Comparison of ENCODE assay signal across 8 cellular contexts in genomic region chr2:168758970-168759820, GRCh38. TPM values are rescaled to one million over a fixed set of nuclear protein-coding genes. Genes with fewer than 3 reads are reported as not detected.
DNase-seq lines count a peak whose midpoint lies in the region; ATAC-seq and TF ChIP-seq lines count a peak whose summit lies in the region.

No MANE protein-coding gene starts in this region.

- H3K36me3 ChIP-seq in RWPE2 (ENCODE audit: low read depth) (no peaks in the 10 kb centered on the region), suprapubic skin (peaks cover 3% of the 10 kb centered on the region)

- TF ChIP-seq CTCF in RWPE2 (IDR thresholded peaks at IDR 0.05; ENCODE audit: poor library complexity, severe bottlenecking) = peak; percentile 74
- peak in 55 of 56 donors; percentile 24 to 75 (median 59) for TF ChIP-seq CTCF in dorsolateral prefrontal cortex (IDR thresholded peaks at IDR 0.05 in 54 of 56, conservative IDR thresholded peaks at IDR 0.05 in 2 of 56; ENCODE audit: low read depth in 1 of 56, partially characterized antibody in 56 of 56)
- TF ChIP-seq CTCF in mesothelial cell of epicardium (IDR thresholded peaks at IDR 0.05; ENCODE audit: unreplicated experiment) = peak; percentile 38
- peak in 1 of 2 donors; percentile 29 for TF ChIP-seq CTCF in suprapubic skin (IDR thresholded peaks at IDR 0.05)

- H3K4me1 Mint-ChIP-seq in mesothelial cell of epicardium = peaks cover 8% of the 10 kb centered on the region

- no peak for TF ChIP-seq POLR2A in suprapubic skin (IDR thresholded peaks at IDR 0.05)

- DNase-seq in stimulated activated CD4-positive, alpha-beta T cell treated with anti-CD3 and anti-CD28 coated beads, Interleukin-15, amount 100 ng/mL, for 24 hours = peak; percentile 16
- DNase-seq in stimulated activated CD4-positive, alpha-beta T cell treated with anti-CD3 and anti-CD28 coated beads, Interleukin-12 subunit alpha, Interleukin-12 subunit beta, amount 100 ng/mL, for 4 hours = no peak
- DNase-seq in Kasumi-1 (lab: John Stamatoyannopoulos, UW) = peak; percentile 83 to 85
- no peak for DNase-seq in RWPE2 (ENCODE audit: low spot score)
- no peak for DNase-seq in dorsolateral prefrontal cortex
- DNase-seq in mesothelial cell of epicardium (ENCODE audit: low spot score in 2 of 2, unreplicated experiment in 2 of 2) = no peak
- DNase-seq in suprapubic skin (ENCODE audit: low spot score in 2 of 2) = no peak

- peak; percentile 76 for ATAC-seq in GM21786 (IDR thresholded peaks at IDR 0.05; ENCODE audit: unreplicated experiment)
- peak; percentile 83 for ATAC-seq in RWPE2 (ENCODE audit: low read depth)

- no peaks in the 10 kb centered on the region for H3K27me3 Mint-ChIP-seq in mesothelial cell of epicardium (ENCODE audit: low read depth)

- H3K4me1 ChIP-seq in RWPE2 (ENCODE audit: insufficient read depth, poor library complexity, severe bottlenecking) (no peaks in the 10 kb centered on the region), suprapubic skin (no peaks in the 10 kb centered on the region)

- no peaks in the 10 kb centered on the region for H3K9me3 Mint-ChIP-seq in mesothelial cell of epicardium

- H3K4me3 ChIP-seq in RWPE2 (ENCODE audit: severe bottlenecking) (no peak overlapping the region), dorsolateral prefrontal cortex (no peak overlapping the region), suprapubic skin (no peak overlapping the region)

- no peak overlapping the region for H3K4me3 Mint-ChIP-seq in mesothelial cell of epicardium

- no peak for TF ChIP-seq EP300 in suprapubic skin (IDR thresholded peaks at IDR 0.05)

- H3K27ac ChIP-seq in RWPE2 (ENCODE audit: poor library complexity, severe bottlenecking) (no peak overlapping the region), dorsolateral prefrontal cortex (no peak overlapping the region), suprapubic skin (no peak overlapping the region)

- intact Hi-C loops in dorsolateral prefrontal cortex (cut with DNase I) = loop anchor here in 1 of 2 donors (5.0 kb wide), 1 partner anchor 412 kb away; no protein-coding TSS in a partner anchor

- 21% methylated on average over 3 of the region's 3 CpGs for WGBS in suprapubic skin

- H3K27ac Mint-ChIP-seq in mesothelial cell of epicardium = no peak overlapping the region

- H3K9me3 ChIP-seq in RWPE2 (ENCODE audit: severe bottlenecking) (no peaks in the 10 kb centered on the region), suprapubic skin (no peaks in the 10 kb centered on the region)

- no peaks in the 10 kb centered on the region for H3K27me3 ChIP-seq in RWPE2 (ENCODE audit: insufficient read depth, poor library complexity, severe bottlenecking)
- no peaks in the 10 kb centered on the region for H3K27me3 ChIP-seq in dorsolateral prefrontal cortex
- no peaks in the 10 kb centered on the region for H3K27me3 ChIP-seq in suprapubic skin

- H3K36me3 Mint-ChIP-seq in mesothelial cell of epicardium = peaks cover 16% of the 10 kb centered on the region

RNA-seq across cellular contexts. Expression of gene NOSTRIN, which starts 43.2 kb away (rescaled TPM):
- 10 to 100 TPM in 41 of 120 experiments, 1 to 10 TPM in 79; 1.5 to 28.3 (median 8.8) TPM for total RNA-seq in dorsolateral prefrontal cortex
- 0.90 to 1.0 TPM (median 0.98 TPM) in 3 replicates for total RNA-seq in mesothelial cell of epicardium
- total RNA-seq in suprapubic skin = 10 to 100 TPM in 2 of 4 donors, 1 to 10 TPM in 2; 7.1 to 38.2 (median 9.0) TPM

Comparison
In these comparisons a context has a peak if more than half of its experiments do, and no peak if none do; other contexts are left out.
1. DNase-seq: peak in stimulated activated CD4-positive, alpha-beta T cell treated with anti-CD3 and anti-CD28 coated beads, Interleukin-15, amount 100 ng/mL, for 24 hours (single experiment) and Kasumi-1 (2 of 2); none in stimulated activated CD4-positive, alpha-beta T cell treated with anti-CD3 and anti-CD28 coated beads, Interleukin-12 subunit alpha, Interleukin-12 subunit beta, amount 100 ng/mL, for 4 hours (single experiment), RWPE2 (single experiment), dorsolateral prefrontal cortex (0 of 10), mesothelial cell of epicardium (0 of 2) and suprapubic skin (0 of 2).